Comparison of ENCODE assay signal across 9 cellular contexts in the genomic region with DNA sequence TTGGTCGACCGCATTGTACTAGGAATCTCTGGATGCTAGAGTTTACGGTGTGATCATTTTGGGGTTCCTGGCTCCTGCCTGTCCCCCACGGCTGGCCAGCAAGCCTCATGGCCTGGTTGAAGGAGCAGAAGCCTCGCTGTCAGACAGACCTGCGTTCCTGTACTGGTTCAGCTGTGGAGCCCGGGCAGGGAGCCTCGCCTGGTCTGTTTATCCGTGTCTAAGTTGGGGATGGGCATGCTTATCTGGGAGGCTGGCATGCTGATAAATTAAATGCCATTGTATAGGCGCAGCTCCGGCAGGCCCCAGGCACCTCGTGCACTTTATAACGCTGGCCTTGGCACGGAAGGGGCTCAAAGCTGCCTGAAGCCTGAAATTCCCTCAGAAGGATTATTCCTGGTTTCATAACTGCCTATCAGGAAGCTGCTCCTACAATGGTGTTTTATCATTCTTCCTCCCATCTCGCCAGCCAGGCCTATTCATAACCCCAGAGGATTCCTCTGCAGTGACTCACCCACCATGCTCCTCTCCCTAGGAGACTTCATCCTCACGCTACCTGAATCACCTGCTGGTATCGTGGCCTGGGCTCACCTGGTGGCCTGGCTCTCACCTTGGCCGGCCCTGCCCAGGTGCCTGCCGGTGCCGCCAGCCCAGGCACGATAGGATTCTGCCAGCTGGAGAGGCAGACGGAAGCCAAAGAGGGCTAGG.
DNase-seq lines count a peak whose midpoint lies in the region; ATAC-seq and TF ChIP-seq lines count a peak whose summit lies in the region.
"Had no signal": no experiment of that assay in that cellular context is flagged by ENCODE, and none has a peak within 500 bp of the region (broad histone marks: within the 10 kb centered on the region; RNA-seq: fewer than 3 reads in every experiment).

No MANE protein-coding gene starts in this region.

- H3K27me3 ChIP-seq in Panc1 (ENCODE audit: control insufficient read depth, insufficient read depth, low read length) (no peaks in the 10 kb centered on the region), osteoblast (ENCODE audit: insufficient read depth, low read length) (no peaks in the 10 kb centered on the region)

- CTCF ChIA-PET in Panc1 (lab: Charles Lee), result no interaction called here

- H3K36me3 ChIP-seq in Panc1 (ENCODE audit: control insufficient read depth, insufficient read depth, low read length), result no peaks in the 10 kb centered on the region
- H3K36me3 ChIP-seq in osteoblast (ENCODE audit: insufficient read depth, low read length), result no peaks in the 10 kb centered on the region

- H3K4me1 ChIP-seq in Panc1 (ENCODE audit: control insufficient read depth, insufficient read depth, low read length), result peaks cover 29% of the 10 kb centered on the region
- H3K4me1 ChIP-seq in osteoblast (ENCODE audit: insufficient read depth, low read length), result peaks cover 9% of the 10 kb centered on the region

- H2AFZ ChIP-seq in osteoblast (ENCODE audit: low read length), result peak overlapping the region; percentile 48

- no peak overlapping the region for H3K4me2 ChIP-seq in osteoblast (ENCODE audit: insufficient read depth, low read length)

- peak overlapping the region; percentile 76 for H3K27ac ChIP-seq in Panc1 (ENCODE audit: low read length)
- peak overlapping the region; percentile 85 for H3K27ac ChIP-seq in osteoblast (ENCODE audit: low read depth, low read length)

- peak; percentile 88 for ATAC-seq in Panc1
- ATAC-seq in GM18858 (IDR thresholded peaks at IDR 0.05; ENCODE audit: unreplicated experiment), result no peak
- ATAC-seq in HG02970 (IDR thresholded peaks at IDR 0.05; ENCODE audit: low FRiP score, unreplicated experiment), result no peak

- DNase-seq in DMS53 treated with DMSO at 0.1 percent for 48 hours (lab: John Stamatoyannopoulos, UW; ENCODE audit: unreplicated experiment) (peak; percentile 86), Panc1 (ENCODE audit: low read depth, low spot score) (peak; percentile 20), fibroblast of mammary gland (ENCODE audit: low read depth) (peak; percentile 72), osteoblast (ENCODE audit: insufficient read length, low spot score, missing footprints) (peak; percentile 94), NCI-H2029 treated with DMSO at 0.1 percent for 48 hours (lab: John Stamatoyannopoulos, UW) (no peak), COR-L47 (lab: John Stamatoyannopoulos, UW) (no peak)
- DNase-seq: effector memory CD4-positive, alpha-beta T cell had no signal

- no peaks in the 10 kb centered on the region for H3K9me3 ChIP-seq in Panc1 (ENCODE audit: control insufficient read depth, insufficient read depth, low read depth, low read length)
- no peaks in the 10 kb centered on the region for H3K9me3 ChIP-seq in osteoblast (ENCODE audit: low read depth, low read length)

- no peaks in the 10 kb centered on the region for H4K20me1 ChIP-seq in osteoblast (ENCODE audit: insufficient read depth, low read length)

- BruUV-seq in Panc1 (replicated peaks; lab: Mats Ljungman, UMichigan), result no TSS peak

- TF ChIP-seq CTCF in Panc1 (IDR thresholded peaks at IDR 0.05) (no peak), fibroblast of mammary gland (conservative IDR thresholded peaks at IDR 0.05; ENCODE audit: control insufficient read depth, insufficient read depth, low read depth, low read length) (no peak), osteoblast (IDR thresholded peaks at IDR 0.05; ENCODE audit: extremely low read depth, low read depth, low read length) (no peak)

- intact Hi-C loops in Panc1 (cut with micrococcal nuclease; ENCODE audit: unreplicated experiment), result no loop called here

- in situ Hi-C loops in Panc1 (cut with HindIII; ENCODE audit: low pct_unique_long_range_greater_than_20kb, low sequenced_read_pairs), result no loop called here

- POLR2A ChIA-PET in Panc1 (lab: Charles Lee), result no interaction called here

- H3K79me2 ChIP-seq in osteoblast (ENCODE audit: insufficient read depth, low read length), result no peaks in the 10 kb centered on the region

- no peak overlapping the region for H3K4me3 ChIP-seq in Panc1 (ENCODE audit: low read depth in 2 of 2, low read length in 2 of 2)
- no peak overlapping the region for H3K4me3 ChIP-seq in fibroblast of mammary gland (ENCODE audit: control insufficient read depth, low read depth, low read length)
- no peak overlapping the region for H3K4me3 ChIP-seq in osteoblast (ENCODE audit: insufficient read depth, low read length)

Comparison
In these comparisons a context has a peak if more than half of its experiments do, and no peak if none do; other contexts are left out.
1. DNase-seq: peak in DMS53 treated with DMSO at 0.1 percent for 48 hours (single experiment), Panc1 (single experiment), fibroblast of mammary gland (single experiment) and osteoblast (single experiment); none in NCI-H2029 treated with DMSO at 0.1 percent for 48 hours (single experiment) and COR-L47 (single experiment).